Comparison of ENCODE assay signal across 11 cellular contexts in the genomic region with DNA sequence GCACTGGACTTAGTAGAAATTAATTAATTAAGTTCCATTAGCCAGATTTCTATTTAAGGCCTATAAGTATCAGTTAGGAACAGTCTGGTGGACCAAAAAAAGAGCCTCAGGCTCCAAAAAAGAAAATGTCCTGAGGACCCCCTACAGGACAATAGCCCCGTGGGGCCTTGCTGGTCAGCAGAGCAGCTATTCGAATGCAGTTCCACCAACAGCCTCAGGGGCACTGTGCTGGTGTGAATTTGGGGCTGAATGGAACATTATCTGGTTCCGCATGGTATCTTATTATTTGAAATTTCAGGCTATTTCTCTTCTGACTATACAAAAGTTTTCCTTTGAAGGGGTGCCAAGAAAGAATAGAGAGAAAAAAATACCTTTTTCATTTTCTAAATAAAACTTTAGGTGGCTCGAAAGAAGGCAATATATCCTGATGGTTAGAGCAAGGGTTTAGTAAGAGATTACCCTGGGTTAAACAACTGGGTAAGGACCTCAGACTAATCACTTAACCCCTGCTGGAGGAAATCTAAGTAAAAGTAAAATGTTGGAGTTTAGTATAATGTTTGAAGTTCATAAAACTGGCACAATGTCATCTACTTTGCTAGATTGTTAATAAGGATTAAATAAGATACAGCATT.
DNase-seq lines count a peak whose midpoint lies in the region; TF ChIP-seq lines count a peak whose summit lies in the region.
"Had no signal": no experiment of that assay in that cellular context is flagged by ENCODE, and none has a peak within 500 bp of the region (broad histone marks: within the 10 kb centered on the region; RNA-seq: fewer than 3 reads in every experiment).

No MANE protein-coding gene starts in this region.

- no peaks in the 10 kb centered on the region for H3K27me3 Mint-ChIP-seq in MCF 10A (ENCODE audit: insufficient read depth, unreplicated experiment)

- no peak overlapping the region for H3K27ac Mint-ChIP-seq in MCF 10A (ENCODE audit: low read depth, unreplicated experiment)

- no peak for TF ChIP-seq EP300 in suprapubic skin (IDR thresholded peaks at IDR 0.05)

- CTCF ChIA-PET in MCF 10A (lab: Yijun Ruan, JAX), result interaction anchor here (1.4 to 1.8 kb wide), 2 partner anchors 26 to 30 kb away, joined by 3 read pairs; no protein-coding TSS in a partner anchor

- BruUV-seq in MCF 10A (replicated peaks; lab: Mats Ljungman, UMichigan), result no TSS peak

- H3K4me1 Mint-ChIP-seq in MCF 10A (ENCODE audit: insufficient read depth, unreplicated experiment), result peaks cover 9% of the 10 kb centered on the region

- WGBS in suprapubic skin, result 62% methylated on average over 4 of the region's 4 CpGs

- intact Hi-C loops in MCF 10A (cut with micrococcal nuclease), result loop anchor here (10.0 kb wide), 1 partner anchor 1103 kb away; no protein-coding TSS in a partner anchor
- intact Hi-C loops in breast epithelium (cut with DNase I; ENCODE audit: low total_unique reads), result no loop called here

- H3K27ac ChIP-seq in breast epithelium (no peak overlapping the region), suprapubic skin (peak overlapping the region; percentile 20)

- POLR2A ChIA-PET in MCF 10A (lab: Yijun Ruan, JAX), result no interaction called here

- H3K4me3 ChIP-seq in breast epithelium (no peak overlapping the region), epithelial cell of proximal tubule (ENCODE audit: low read depth, low read length) (no peak overlapping the region), suprapubic skin (no peak overlapping the region)
- H3K4me3 ChIP-seq: mucosa of descending colon had no signal

- H3K36me3 ChIP-seq in breast epithelium (no peaks in the 10 kb centered on the region), suprapubic skin (no peaks in the 10 kb centered on the region)

- no peaks in the 10 kb centered on the region for H3K9me3 Mint-ChIP-seq in MCF 10A (ENCODE audit: unreplicated experiment)

- no peaks in the 10 kb centered on the region for H3K9me3 ChIP-seq in breast epithelium
- H3K9me3 ChIP-seq in suprapubic skin, result no peaks in the 10 kb centered on the region
- H3K9me3 ChIP-seq: mucosa of descending colon had no signal

- TF ChIP-seq CTCF in MCF 10A (IDR thresholded peaks at IDR 0.05; ENCODE audit: unreplicated experiment) (peak; percentile 30), breast epithelium (IDR thresholded peaks at IDR 0.05) (no peak), epithelial cell of proximal tubule (conservative IDR thresholded peaks at IDR 0.05; ENCODE audit: low read depth, low read length) (peak; percentile 55), suprapubic skin (IDR thresholded peaks at IDR 0.05) (peak in 1 of 2 donors; percentile 40)

- peaks cover 0 to 4% of the 10 kb centered on the region in 2 donors for H3K4me1 ChIP-seq in breast epithelium
- peaks cover 57% of the 10 kb centered on the region for H3K4me1 ChIP-seq in suprapubic skin

- H3K27me3 ChIP-seq in breast epithelium (no peaks in the 10 kb centered on the region), suprapubic skin (no peaks in the 10 kb centered on the region)

- peak; percentile 13 for DNase-seq in MCF 10A (ENCODE audit: unreplicated experiment)
- no peak for DNase-seq in breast epithelium (ENCODE audit: low spot score in 2 of 2)
- peak; percentile 35 for DNase-seq in NCI-H69 (lab: John Stamatoyannopoulos, UW)
- DNase-seq in epithelial cell of proximal tubule (ENCODE audit: low read depth), result no peak
- no peak for DNase-seq in suprapubic skin (ENCODE audit: low spot score in 2 of 2)
- DNase-seq in NCI-H524 treated with DMSO at 0.1 percent for 48 hours (lab: John Stamatoyannopoulos, UW), result no peak
- DNase-seq in GM19238 (ENCODE audit: insufficient read length, low spot score), result no peak
- DNase-seq in NOMO-1 (lab: John Stamatoyannopoulos, UW; ENCODE audit: unreplicated experiment in 2 of 2), result no peak
- DNase-seq: activated CD8-positive, alpha-beta memory T cell treated with anti-CD3 and anti-CD28 coated beads, Interleukin-2, amount 50 U/mL, for 48 hours; mucosa of descending colon; stimulated activated CD4-positive, alpha-beta T cell treated with anti-CD3 and anti-CD28 coated beads, Interleukin-4, amount 100 ng/mL, for 1 hour had no signal

- TF ChIP-seq POLR2A in breast epithelium (IDR thresholded peaks at IDR 0.05) (no peak), suprapubic skin (IDR thresholded peaks at IDR 0.05) (no peak)

- H3K36me3 Mint-ChIP-seq in MCF 10A (ENCODE audit: insufficient read depth, unreplicated experiment), result no peaks in the 10 kb centered on the region

- H3K4me3 Mint-ChIP-seq in MCF 10A (ENCODE audit: unreplicated experiment), result no peak overlapping the region

Comparison
In these comparisons a context has a peak if more than half of its experiments do, and no peak if none do; other contexts are left out.
1. DNase-seq: peak in MCF 10A (single experiment) and NCI-H69 (single experiment); none in breast epithelium (0 of 2), epithelial cell of proximal tubule (single experiment), suprapubic skin (0 of 2), NCI-H524 treated with DMSO at 0.1 percent for 48 hours (single experiment), GM19238 (single experiment) and NOMO-1 (0 of 2).
2. CTCF ChIP-seq: peak in MCF 10A (single experiment) and epithelial cell of proximal tubule (single experiment); none in breast epithelium (0 of 3).